ENCODE assay signal across 7 cellular contexts in the genomic region with DNA sequence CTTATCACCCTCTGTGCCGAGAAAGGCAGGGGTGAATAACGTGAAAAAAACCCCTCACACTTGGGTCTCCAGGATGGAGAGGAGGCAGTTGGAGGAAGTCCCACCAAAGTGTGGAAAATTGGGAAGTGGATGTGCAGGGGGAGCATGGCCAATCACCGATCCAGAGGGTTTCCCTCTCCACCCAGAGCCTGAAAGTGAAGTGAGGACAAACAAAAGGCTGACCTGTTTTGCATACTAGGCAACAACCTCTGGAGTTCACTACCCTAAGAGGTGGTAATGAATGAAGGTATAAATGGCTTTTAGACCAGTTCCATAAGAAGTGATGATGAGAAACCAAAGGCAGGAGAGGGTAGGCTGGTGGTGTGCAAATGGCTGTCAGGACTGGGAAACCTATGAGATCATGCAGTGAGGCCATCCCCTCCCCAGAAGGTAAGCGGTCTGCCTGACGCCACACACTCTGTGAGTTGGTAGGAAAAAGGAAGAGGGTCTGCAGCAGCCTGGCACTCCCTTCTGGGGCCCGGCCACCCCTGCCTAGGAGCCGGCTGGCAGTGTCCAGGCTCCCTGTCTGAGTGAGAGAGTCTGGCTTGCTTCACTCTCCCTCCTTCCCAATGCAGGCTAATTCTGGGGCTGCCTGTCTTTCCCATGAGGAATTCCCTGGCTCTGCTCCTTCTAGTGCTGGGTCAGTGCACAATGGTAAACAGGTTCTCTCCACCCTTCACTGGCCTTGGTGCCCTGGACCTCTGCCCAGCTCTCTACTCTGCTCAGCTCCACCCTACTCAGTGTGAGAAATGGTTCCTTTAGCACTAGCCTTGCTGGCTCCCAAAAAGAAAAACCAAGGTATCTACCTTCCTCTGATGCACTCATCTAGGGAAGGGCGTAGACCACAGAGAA. TPM values are rescaled to one million over a fixed set of nuclear protein-coding genes. Genes with fewer than 3 reads are reported as not detected.
DNase-seq lines count a peak whose midpoint lies in the region; TF ChIP-seq lines count a peak whose summit lies in the region.

No MANE protein-coding gene starts in this region.

- no peaks in the 10 kb centered on the region for H3K9me3 Mint-ChIP-seq in endothelial cell (ENCODE audit: unreplicated experiment)

- no peak overlapping the region for H3K27ac Mint-ChIP-seq in endothelial cell (ENCODE audit: unreplicated experiment)

- H3K27me3 ChIP-seq in adrenal gland (no peaks in the 10 kb centered on the region), subcutaneous abdominal adipose tissue (ENCODE audit: control insufficient read depth in 5 of 5, insufficient read depth in 4 of 5, low read length in 5 of 5) (no peaks in the 10 kb centered on the region)

- peak overlapping the region in 1 of 4 donors; percentile 8 for H3K4me3 ChIP-seq in adrenal gland
- peak overlapping the region; percentile 3 to 45 (median 11) for H3K4me3 ChIP-seq in subcutaneous abdominal adipose tissue (ENCODE audit: low read depth in 1 of 5, low read length in 5 of 5)

- TF ChIP-seq CTCF in adrenal gland (IDR thresholded peaks at IDR 0.05) = no peak
- no peak for TF ChIP-seq CTCF in endothelial cell (IDR thresholded peaks at IDR 0.05; ENCODE audit: unreplicated experiment)

- no peaks in the 10 kb centered on the region for H3K9me3 ChIP-seq in adrenal gland (replicated peaks in 1 of 3)
- H3K9me3 ChIP-seq in subcutaneous abdominal adipose tissue (ENCODE audit: control insufficient read depth in 5 of 5, low read length in 5 of 5) = no peaks in the 10 kb centered on the region

- peak overlapping the region in 4 of 5 donors; percentile 16 to 57 (median 54) for H3K9ac ChIP-seq in subcutaneous abdominal adipose tissue (ENCODE audit: low read length in 5 of 5)

- peak in 1 of 2 donors; percentile 56 for TF ChIP-seq POLR2A in adrenal gland (IDR thresholded peaks at IDR 0.05)

- intact Hi-C loops in adrenal gland (cut with DNase I) = no loop called here

- no peaks in the 10 kb centered on the region for H3K36me3 ChIP-seq in adrenal gland (replicated peaks in 1 of 2)
- peaks cover 0 to 7% (median 0%) of the 10 kb centered on the region in 5 donors for H3K36me3 ChIP-seq in subcutaneous abdominal adipose tissue (ENCODE audit: control insufficient read depth in 5 of 5, insufficient read depth in 5 of 5, low read length in 5 of 5)

- H3K36me3 Mint-ChIP-seq in endothelial cell (ENCODE audit: low read depth, unreplicated experiment) = peaks cover 5% of the 10 kb centered on the region

- H3K4me3 Mint-ChIP-seq in endothelial cell (ENCODE audit: unreplicated experiment) = no peak overlapping the region

- H3K4me1 Mint-ChIP-seq in endothelial cell (ENCODE audit: unreplicated experiment) = peaks cover 19% of the 10 kb centered on the region

- H3K27me3 Mint-ChIP-seq in endothelial cell (ENCODE audit: unreplicated experiment) = peaks cover 5% of the 10 kb centered on the region

- DNase-seq in HK-2 (ENCODE audit: unreplicated experiment) = peak; percentile 56
- peak; percentile 76 to 92 (median 91) for DNase-seq in adrenal gland
- DNase-seq in kidney glomerular epithelial cell (lab: John Stamatoyannopoulos, UW) = peak; percentile 95
- DNase-seq in NCI-H82 (lab: John Stamatoyannopoulos, UW) = no peak
- no peak for DNase-seq in endothelial cell (ENCODE audit: low spot score)
- no peak for DNase-seq in KG1 (lab: John Stamatoyannopoulos, UW)

- H3K27ac ChIP-seq in adrenal gland (peak overlapping the region; percentile 49 to 87 (median 74)), subcutaneous abdominal adipose tissue (ENCODE audit: low read depth, low read length) (peak overlapping the region; percentile 93)

- WGBS in adrenal gland, 4 donors = 39 to 59% (median 50%) methylated on average over 8 of the region's 8 CpGs

- H3K4me1 ChIP-seq in adrenal gland (replicated peaks in 1 of 2) (peaks cover 68 to 93% of the 10 kb centered on the region in 2 donors), subcutaneous abdominal adipose tissue (ENCODE audit: control insufficient read depth in 5 of 5, insufficient read depth in 5 of 5, low read length in 5 of 5) (peaks cover 40 to 92% (median 86%) of the 10 kb centered on the region in 5 donors)

RNA-seq across cellular contexts. Expression of a gene that starts 15.6 kb away (rescaled TPM):
- total RNA-seq in adrenal gland (10 to 100 TPM; 22.0 to 55.0 (median 31.8) TPM), endothelial cell (ENCODE audit: unreplicated experiment) (7.9 TPM)
- polyA plus RNA-seq in adrenal gland = 10 to 100 TPM; 11.7 to 23.2 (median 14.2) TPM

RNA-seq across cellular contexts. Expression of a gene that starts 21.8 kb away (rescaled TPM):
- total RNA-seq in adrenal gland (10 to 100 TPM in 5 of 8 donors, 1 to 10 TPM in 3; 5.5 to 20.1 (median 13.8) TPM), endothelial cell (ENCODE audit: unreplicated experiment) (17.2 TPM)
- 10 to 100 TPM in 2 of 3 donors, 1 to 10 TPM in 1; 2.4 to 18.3 (median 15.1) TPM for polyA plus RNA-seq in adrenal gland

RNA-seq across cellular contexts. Expression of a gene that starts 44.5 kb away (rescaled TPM):
- total RNA-seq in adrenal gland (1 to 10 TPM in 6 of 8 donors, under 1 TPM in 2; 0.85 to 8.1 (median 1.9) TPM), endothelial cell (ENCODE audit: unreplicated experiment) (not detected)
- 1 to 10 TPM in 1 of 3 donors, under 1 TPM in 2; 0.44 to 1.6 (median 0.56) TPM for polyA plus RNA-seq in adrenal gland

RNA-seq across cellular contexts. Expression of a gene that starts 45.6 kb away (rescaled TPM):
- 100 to 1,000 TPM in 6 of 8 donors, 10 to 100 TPM in 2; 38.0 to 212 (median 157) TPM for total RNA-seq in adrenal gland
- 10 to 100 TPM; 15.7 to 69.6 (median 24.1) TPM for polyA plus RNA-seq in adrenal gland
- 139 TPM for total RNA-seq in endothelial cell (ENCODE audit: unreplicated experiment)

RNA-seq across cellular contexts. Expression of a gene that starts 45.7 kb away (rescaled TPM):
- total RNA-seq in adrenal gland (1 to 10 TPM in 7 of 8 donors, under 1 TPM in 1; 0.48 to 9.9 (median 2.8) TPM), endothelial cell (ENCODE audit: unreplicated experiment) (3.3 TPM)
- polyA plus RNA-seq in adrenal gland = 1 to 10 TPM in 2 of 3 donors, under 1 TPM in 1; 0.75 to 5.3 (median 3.7) TPM

Comparison
In these comparisons a context has a peak if more than half of its experiments do, and no peak if none do; other contexts are left out.
1. DNase-seq: peak in HK-2 (single experiment), adrenal gland (7 of 7) and kidney glomerular epithelial cell (single experiment); none in NCI-H82 (single experiment), endothelial cell (single experiment) and KG1 (single experiment).